10 cellular contexts compared by ENCODE assay signal in the genomic region with DNA sequence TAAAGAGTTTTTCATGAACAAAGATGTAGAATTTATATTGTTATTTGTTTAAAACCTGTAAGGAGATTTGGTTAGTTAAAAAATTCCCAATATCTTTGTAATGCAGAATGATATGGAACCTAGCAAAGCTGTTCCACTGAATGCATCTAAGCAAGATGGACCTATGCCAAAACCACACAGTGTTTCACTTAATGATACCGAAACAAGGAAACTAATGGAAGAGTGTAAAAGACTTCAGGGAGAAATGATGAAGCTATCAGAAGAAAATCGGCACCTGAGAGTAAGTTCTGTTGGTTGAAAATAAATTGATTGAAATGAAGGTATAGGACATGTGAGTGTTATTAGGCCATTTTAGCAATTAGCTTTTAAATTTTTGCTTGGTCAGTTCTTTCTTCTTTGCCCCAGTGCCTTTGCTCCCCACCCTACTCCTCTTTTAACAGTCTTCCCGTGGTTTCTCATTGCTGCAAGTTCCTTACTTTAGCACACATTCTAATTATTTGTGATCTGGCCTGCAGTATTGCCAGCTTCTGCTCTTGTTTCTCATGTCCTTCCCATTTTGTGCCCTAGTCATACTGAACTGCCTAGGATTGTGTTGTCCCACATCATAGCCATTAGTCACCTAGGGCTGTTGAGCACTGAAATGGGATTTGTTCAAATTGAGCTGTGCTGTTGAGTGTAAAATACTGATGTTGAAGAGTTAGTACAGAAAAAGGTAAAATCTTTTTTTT. TPM values are rescaled to one million over a fixed set of nuclear protein-coding genes. Genes with fewer than 3 reads are reported as not detected.
DNase-seq lines count a peak whose midpoint lies in the region; ATAC-seq and TF ChIP-seq lines count a peak whose summit lies in the region.
"Had no signal": no experiment of that assay in that cellular context is flagged by ENCODE, and none has a peak within 500 bp of the region (broad histone marks: within the 10 kb centered on the region; RNA-seq: fewer than 3 reads in every experiment).

No MANE protein-coding gene starts in this region.

- H3K9ac ChIP-seq in endodermal cell (ENCODE audit: extremely low read depth, low read length, poor library complexity, severe bottlenecking): no peak overlapping the region
- H3K9ac ChIP-seq in neuronal stem cell (ENCODE audit: low read depth, low read length, poor library complexity): no peak overlapping the region

- no peak overlapping the region for H2BK12ac ChIP-seq in neuronal stem cell (ENCODE audit: low read length)

- H3K4me2 ChIP-seq in neuronal stem cell (ENCODE audit: insufficient read depth, low read length, poor library complexity, severe bottlenecking): no peak overlapping the region

- H2AK5ac ChIP-seq in neuronal stem cell (ENCODE audit: low read depth, low read length): no peak overlapping the region

- H3K27ac ChIP-seq in endodermal cell (ENCODE audit: low read depth, low read length) (no peak overlapping the region), neuronal stem cell (replicated peaks; ENCODE audit: low read length) (peak overlapping the region; percentile 30)

- H3K4me1 ChIP-seq in endodermal cell (ENCODE audit: control insufficient read depth, insufficient read depth, low read length) (no peaks in the 10 kb centered on the region), neuronal stem cell (ENCODE audit: control insufficient read depth in 2 of 2, insufficient read depth in 1 of 2, low read depth in 1 of 2, low read length in 2 of 2) (peaks cover 0 to 2% of the 10 kb centered on the region in 2 donors)

- H3K27me3 Mint-ChIP-seq in endodermal cell (ENCODE audit: insufficient read depth): no peaks in the 10 kb centered on the region

- no peak overlapping the region for H2BK5ac ChIP-seq in neuronal stem cell (ENCODE audit: low read length)

- no peak overlapping the region for H4K8ac ChIP-seq in neuronal stem cell (ENCODE audit: low read depth, low read length)

- no peaks in the 10 kb centered on the region for H3K79me1 ChIP-seq in neuronal stem cell (ENCODE audit: low read depth, low read length)

- no peak overlapping the region for H4K91ac ChIP-seq in neuronal stem cell (ENCODE audit: low read depth, low read length, poor library complexity)

- no peaks in the 10 kb centered on the region for H3K9me3 ChIP-seq in endodermal cell (ENCODE audit: control insufficient read depth, low read length)
- no peaks in the 10 kb centered on the region for H3K9me3 ChIP-seq in neuronal stem cell (replicated peaks in 1 of 2; ENCODE audit: control insufficient read depth in 2 of 2, insufficient read depth in 1 of 2, low read depth in 1 of 2, low read length in 2 of 2)

- H3K23ac ChIP-seq in neuronal stem cell (ENCODE audit: low read depth, low read length, poor library complexity): no peak overlapping the region

- TF ChIP-seq CTCF in endodermal cell (conservative IDR thresholded peaks at IDR 0.05): no peak

- H2BK15ac ChIP-seq in neuronal stem cell (ENCODE audit: low read length): no peak overlapping the region

- H3K14ac ChIP-seq in neuronal stem cell (ENCODE audit: low read length): no peak overlapping the region

- no peak overlapping the region for H3K4me3 Mint-ChIP-seq in endodermal cell

- peaks cover 74% of the 10 kb centered on the region for H3K36me3 ChIP-seq in endodermal cell (ENCODE audit: control insufficient read depth, insufficient read depth, low read length)
- peaks cover 10 to 96% of the 10 kb centered on the region in 2 donors for H3K36me3 ChIP-seq in neuronal stem cell (replicated peaks in 1 of 2; ENCODE audit: control insufficient read depth in 2 of 2, insufficient read depth in 2 of 2, low read length in 2 of 2)

- H3K4ac ChIP-seq in neuronal stem cell (ENCODE audit: low read length): no peak overlapping the region

- H3K4me3 ChIP-seq in endodermal cell (ENCODE audit: low read length) (no peak overlapping the region), neuronal stem cell (ENCODE audit: low read length in 2 of 2) (no peak overlapping the region)
- H3K4me3 ChIP-seq: GM12878 had no signal

- H2BK120ac ChIP-seq in neuronal stem cell (ENCODE audit: low read depth, low read length): no peak overlapping the region

- peak overlapping the region; percentile 6 for H3K27ac Mint-ChIP-seq in endodermal cell

- no peaks in the 10 kb centered on the region for H3K9me3 Mint-ChIP-seq in endodermal cell

- peaks cover 2% of the 10 kb centered on the region for H3K4me1 Mint-ChIP-seq in endodermal cell

- H3K27me3 ChIP-seq in endodermal cell (ENCODE audit: control insufficient read depth, insufficient read depth, low read length, poor library complexity, severe bottlenecking) (no peaks in the 10 kb centered on the region), neuronal stem cell (ENCODE audit: control insufficient read depth in 3 of 3, insufficient read depth in 3 of 3, low read depth in 1 of 3, low read length in 3 of 3) (no peaks in the 10 kb centered on the region)

- no peak for ATAC-seq in HG02642 (IDR thresholded peaks at IDR 0.05; ENCODE audit: poor library complexity, unreplicated experiment)
- ATAC-seq in HG02763 (IDR thresholded peaks at IDR 0.05; ENCODE audit: unreplicated experiment): no peak

- 94 to 95% methylated on average over 3 of the region's 3 CpGs for WGBS in endodermal cell (ENCODE audit: insufficient coverage in 1 of 2, insufficient read length in 1 of 2), 2 experiments
- WGBS in neuronal stem cell (ENCODE audit: extremely low coverage in 2 of 2, insufficient read length in 2 of 2, insufficient replicate concordance in 1 of 2), 2 donors: no CpG with 5 or more reads among the region's 3 CpGs

- no peak overlapping the region for H2AFZ ChIP-seq in neuronal stem cell (ENCODE audit: low read length)

- H3K36me3 Mint-ChIP-seq in endodermal cell (ENCODE audit: low read depth): peaks cover 34% of the 10 kb centered on the region

- no peak overlapping the region for H3K18ac ChIP-seq in neuronal stem cell (ENCODE audit: low read length)

- peak; percentile 18 for DNase-seq in ELR (ENCODE audit: low read depth)
- DNase-seq in NCI-H69 (lab: John Stamatoyannopoulos, UW): peak; percentile 32
- DNase-seq in endodermal cell: no peak
- DNase-seq in neuronal stem cell (ENCODE audit: low spot score): no peak
- DNase-seq in stimulated activated naive CD4-positive, alpha-beta T cell (lab: John Stamatoyannopoulos, UW): no peak
- no peak for DNase-seq in NCI-H345 treated with DMSO at 0.1 percent for 48 hours (lab: John Stamatoyannopoulos, UW; ENCODE audit: unreplicated experiment)
- DNase-seq: effector CD8-positive, alpha-beta T cell had no signal

RNA-seq across cellular contexts. Expression of gene VAPA, which starts 36.6 kb away (rescaled TPM):
- 100 to 1,000 TPM; 122 to 168 TPM for total RNA-seq in endodermal cell
- polyA plus RNA-seq in endodermal cell (2013, experiment 1 of 2): 166 TPM
- 158 TPM for polyA plus RNA-seq in endodermal cell (2013, experiment 2 of 2)
- polyA plus RNA-seq in neuronal stem cell (2013, experiment 1 of 2): 120 TPM
- polyA plus RNA-seq in neuronal stem cell (2013, experiment 2 of 2): 126 TPM

Comparison
In these comparisons a context has a peak if more than half of its experiments do, and no peak if none do; other contexts are left out.
1. DNase-seq: peak in ELR (single experiment) and NCI-H69 (single experiment); none in endodermal cell (single experiment), neuronal stem cell (single experiment), stimulated activated naive CD4-positive, alpha-beta T cell (0 of 6) and NCI-H345 treated with DMSO at 0.1 percent for 48 hours (single experiment).